Comparison of ENCODE assay signal across 8 cellular contexts in the genomic region with DNA sequence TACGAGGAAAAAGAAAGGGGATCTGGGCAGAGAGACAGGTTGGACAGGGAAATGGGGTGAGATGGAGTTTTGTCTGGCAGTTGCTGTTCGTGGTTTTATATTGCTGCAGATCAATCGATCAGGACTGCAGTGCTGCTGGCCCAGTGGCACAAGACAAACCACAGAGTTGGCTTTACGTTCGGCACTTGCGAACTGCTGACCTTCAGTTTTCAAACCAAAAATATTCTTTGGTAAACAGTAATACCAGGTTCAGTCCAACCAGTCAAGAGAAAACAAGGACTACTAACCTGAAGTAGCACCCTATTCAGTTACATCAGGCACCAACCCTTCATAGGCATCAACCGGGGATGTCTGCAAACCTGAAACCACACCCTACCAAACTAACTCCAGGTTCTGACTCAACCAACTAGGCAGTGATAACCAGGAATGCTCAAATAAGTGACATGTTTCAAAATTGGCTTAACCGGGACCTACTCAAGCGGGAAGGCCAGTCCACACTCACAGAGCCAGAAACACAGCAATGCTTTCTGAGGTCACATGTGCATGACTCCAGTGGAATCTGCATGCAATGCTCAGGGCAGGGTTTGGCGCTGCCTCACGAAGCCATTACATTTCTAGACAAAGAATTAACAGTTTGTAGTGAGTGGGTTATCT.
DNase-seq lines count a peak whose midpoint lies in the region; ATAC-seq and TF ChIP-seq lines count a peak whose summit lies in the region.
"Had no signal": no experiment of that assay in that cellular context is flagged by ENCODE, and none has a peak within 500 bp of the region (broad histone marks: within the 10 kb centered on the region; RNA-seq: fewer than 3 reads in every experiment).

No MANE protein-coding gene starts in this region.

- H3K4me1 Mint-ChIP-seq in brain, result peaks cover 72% of the 10 kb centered on the region

- H3K36me3 Mint-ChIP-seq in brain, result peaks cover 19% of the 10 kb centered on the region

- H3K27me3 ChIP-seq in subcutaneous abdominal adipose tissue (ENCODE audit: control insufficient read depth in 5 of 5, insufficient read depth in 4 of 5, low read length in 5 of 5), result no peaks in the 10 kb centered on the region

- H3K4me1 ChIP-seq in subcutaneous abdominal adipose tissue (ENCODE audit: control insufficient read depth in 5 of 5, insufficient read depth in 5 of 5, low read length in 5 of 5), result peaks cover 14 to 44% (median 35%) of the 10 kb centered on the region in 5 donors

- peak overlapping the region in 1 of 5 experiments; percentile 33 for H3K4me3 Mint-ChIP-seq in brain

- H3K27ac Mint-ChIP-seq in brain, result peak overlapping the region; percentile 7 to 96 (median 92)

- peak overlapping the region; percentile 9 for H3K27ac ChIP-seq in KOPT-K1 (ENCODE audit: low read depth, low read length, poor library complexity, severe bottlenecking)
- H3K27ac ChIP-seq in subcutaneous abdominal adipose tissue (ENCODE audit: low read depth, low read length), result peak overlapping the region; percentile 87

- H3K36me3 ChIP-seq in KOPT-K1 (ENCODE audit: insufficient read depth, low read length), result peaks cover 37% of the 10 kb centered on the region
- peaks cover 0 to 5% (median 0%) of the 10 kb centered on the region in 5 donors for H3K36me3 ChIP-seq in subcutaneous abdominal adipose tissue (ENCODE audit: control insufficient read depth in 5 of 5, insufficient read depth in 5 of 5, low read length in 5 of 5)

- no peak overlapping the region for H3K4me3 ChIP-seq in subcutaneous abdominal adipose tissue (ENCODE audit: low read depth in 1 of 5, low read length in 5 of 5)

- no peaks in the 10 kb centered on the region for H3K9me3 Mint-ChIP-seq in brain

- H3K27me3 Mint-ChIP-seq in brain, result peaks cover 1% of the 10 kb centered on the region

- peak overlapping the region in 1 of 5 donors; percentile 27 for H3K9ac ChIP-seq in subcutaneous abdominal adipose tissue (ENCODE audit: low read length in 5 of 5)

- DNase-seq in kidney tubule cell (ENCODE audit: low spot score), result peak; percentile 97
- DNase-seq in NCI-H2171 (lab: John Stamatoyannopoulos, UW), result no peak
- DNase-seq: activated CD4-positive, alpha-beta T cell treated with anti-CD3 and anti-CD28 coated beads for 1 hour had no signal

- ATAC-seq in HG02884 (IDR thresholded peaks at IDR 0.05; ENCODE audit: unreplicated experiment) (no peak), HG03354 (IDR thresholded peaks at IDR 0.05; ENCODE audit: poor library complexity, severe bottlenecking, unreplicated experiment) (no peak)

- H3K9me3 ChIP-seq in KOPT-K1 (ENCODE audit: insufficient read depth, low read length, poor library complexity, severe bottlenecking), result no peaks in the 10 kb centered on the region
- no peaks in the 10 kb centered on the region for H3K9me3 ChIP-seq in subcutaneous abdominal adipose tissue (ENCODE audit: control insufficient read depth in 5 of 5, low read length in 5 of 5)

- TF ChIP-seq CTCF in brain (conservative IDR thresholded peaks at IDR 0.05), result no peak
